In genomic region chr3:170852307-170852706, GRCh38 we compare ENCODE assay signal across 24 cellular contexts.
"Had no signal": no experiment of that assay in that cellular context is flagged by ENCODE, and none has a peak within 500 bp of the region (broad histone marks: within the 10 kb centered on the region; RNA-seq: fewer than 3 reads in every experiment).

No MANE protein-coding gene starts in this region.

- H3K4me3 ChIP-seq: coronary artery, esophagus muscularis mucosa, heart left ventricle, hepatocyte, left lung, ovary, psoas muscle, skin epidermis, spleen, stomach, thyroid gland, vagina had no signal

- DNase-seq: dermis blood vessel endothelial cell; effector memory CD4-positive, alpha-beta T cell; heart left ventricle; kidney; left lung; mesendoderm; naive thymus-derived CD8-positive, alpha-beta T cell; occipital lobe; ovary; posterior cingulate gyrus; psoas muscle; right cardiac atrium; spleen; stimulated activated CD4-positive, alpha-beta T cell treated with anti-CD3 and anti-CD28 coated beads, Interleukin-2, amount 100 ng/mL, for 48 hours; stimulated activated naive CD4-positive, alpha-beta T cell treated with Interleukin-2 at 50 U/mL for 16 hours; stomach; thyroid gland; trophoblast cell had no signal

- H3K27ac ChIP-seq: coronary artery, esophagus muscularis mucosa, heart left ventricle, hepatocyte, left lung, ovary, psoas muscle, skin epidermis, spleen, stomach, thyroid gland, vagina had no signal

- H3K4me3 Mint-ChIP-seq: naive thymus-derived CD8-positive, alpha-beta T cell; stimulated activated effector memory CD8-positive, alpha-beta T cell treated with anti-CD3 and anti-CD28 coated beads, Interleukin-12 subunit alpha, Interleukin-12 subunit beta, amount 100 ng/mL, for 72 hours had no signal

- H3K9me3 ChIP-seq: esophagus muscularis mucosa, heart left ventricle, left lung, ovary, psoas muscle, spleen, stomach, thyroid gland, vagina had no signal

- H3K27ac Mint-ChIP-seq: naive thymus-derived CD8-positive, alpha-beta T cell; stimulated activated effector memory CD8-positive, alpha-beta T cell treated with anti-CD3 and anti-CD28 coated beads, Interleukin-12 subunit alpha, Interleukin-12 subunit beta, amount 100 ng/mL, for 72 hours had no signal

- H3K27me3 ChIP-seq: esophagus muscularis mucosa, heart left ventricle, hepatocyte, left lung, ovary, spleen, stomach, thyroid gland, vagina had no signal

- H3K9me3 Mint-ChIP-seq: naive thymus-derived CD8-positive, alpha-beta T cell; stimulated activated effector memory CD8-positive, alpha-beta T cell treated with anti-CD3 and anti-CD28 coated beads, Interleukin-12 subunit alpha, Interleukin-12 subunit beta, amount 100 ng/mL, for 72 hours had no signal

- H2AFZ ChIP-seq: hepatocyte had no signal

- H3K4me1 Mint-ChIP-seq: naive thymus-derived CD8-positive, alpha-beta T cell had no signal

- H3K36me3 ChIP-seq: esophagus muscularis mucosa, heart left ventricle, left lung, ovary, spleen, stomach, thyroid gland, vagina had no signal

- H3K4me2 ChIP-seq: hepatocyte had no signal

- H3K79me2 ChIP-seq: hepatocyte had no signal

- H3K4me1 ChIP-seq: esophagus muscularis mucosa, heart left ventricle, left lung, psoas muscle, spleen, stomach, thyroid gland, vagina had no signal

- H3K36me3 Mint-ChIP-seq: naive thymus-derived CD8-positive, alpha-beta T cell; stimulated activated effector memory CD8-positive, alpha-beta T cell treated with anti-CD3 and anti-CD28 coated beads, Interleukin-12 subunit alpha, Interleukin-12 subunit beta, amount 100 ng/mL, for 72 hours had no signal

- ATAC-seq: heart left ventricle; left lung; naive thymus-derived CD8-positive, alpha-beta T cell; psoas muscle; right cardiac atrium; stimulated activated effector memory CD8-positive, alpha-beta T cell treated with anti-CD3 and anti-CD28 coated beads, Interleukin-12 subunit alpha, Interleukin-12 subunit beta, amount 100 ng/mL, for 72 hours had no signal
